Comparison of ENCODE assay signal across 8 cellular contexts in genomic region chr12:50764116-50764860, GRCh38. TPM values are rescaled to one million over a fixed set of nuclear protein-coding genes. Genes with fewer than 3 reads are reported as not detected.
DNase-seq lines count a peak whose midpoint lies in the region; ATAC-seq and TF ChIP-seq lines count a peak whose summit lies in the region.

No MANE protein-coding gene starts in this region.

- peak overlapping the region; percentile 89 for H3K27ac ChIP-seq in CD8-positive, alpha-beta memory T cell (ENCODE audit: low read depth, low read length)
- peak overlapping the region; percentile 97 to 98 for H3K27ac ChIP-seq in uterus

- peaks cover 0 to 12% (median 2%) of the 10 kb centered on the region in 3 donors for H3K36me3 Mint-ChIP-seq in CD8-positive, alpha-beta memory T cell
- H3K36me3 Mint-ChIP-seq in activated naive CD4-positive, alpha-beta T cell treated with anti-CD3 and anti-CD28 coated beads, Interleukin-2, amount 50 U/mL, for 24 hours, result peaks cover 5% of the 10 kb centered on the region
- H3K36me3 Mint-ChIP-seq in progenitor cell of endocrine pancreas (ENCODE audit: insufficient read depth), result peaks cover 4% of the 10 kb centered on the region

- H3K9me3 Mint-ChIP-seq in CD8-positive, alpha-beta memory T cell, result no peaks in the 10 kb centered on the region
- peaks cover 4% of the 10 kb centered on the region for H3K9me3 Mint-ChIP-seq in activated naive CD4-positive, alpha-beta T cell treated with anti-CD3 and anti-CD28 coated beads, Interleukin-2, amount 50 U/mL, for 24 hours
- H3K9me3 Mint-ChIP-seq in progenitor cell of endocrine pancreas (ENCODE audit: low read depth), result peaks cover 3% of the 10 kb centered on the region

- peaks cover 21% of the 10 kb centered on the region for H3K4me1 ChIP-seq in CD8-positive, alpha-beta memory T cell (ENCODE audit: insufficient read depth, low read length)
- peaks cover 13% of the 10 kb centered on the region in 2 donors for H3K4me1 ChIP-seq in uterus

- peak; percentile 71 for TF ChIP-seq POLR2A in Raji (IDR thresholded peaks at IDR 0.05; ENCODE audit: insufficient read depth, low read depth, low read length)
- TF ChIP-seq POLR2A in uterus (IDR thresholded peaks at IDR 0.05), result no peak

- POLR2A ChIA-PET in CD8-positive, alpha-beta memory T cell (lab: Charles Lee), result interaction anchor here (0.6 to 2.6 kb wide), 16 partner anchors 13 to 1075 kb away, joined by 3 to 18 read pairs (median 4); partner anchors contain the start of genes COX14, DAZAP2, DIP2B and SLC11A2

- TF ChIP-seq CTCF in progenitor cell of endocrine pancreas (IDR thresholded peaks at IDR 0.05; ENCODE audit: unreplicated experiment), result no peak
- TF ChIP-seq CTCF in uterus (IDR thresholded peaks at IDR 0.05), result no peak

- H3K9me3 ChIP-seq in CD8-positive, alpha-beta memory T cell (ENCODE audit: low read length), result no peaks in the 10 kb centered on the region
- H3K9me3 ChIP-seq in uterus, result no peaks in the 10 kb centered on the region

- peak; percentile 73 to 91 (median 83) for DNase-seq in CD8-positive, alpha-beta memory T cell
- peak; percentile 81 for DNase-seq in cardiac septum (ENCODE audit: low spot score)
- DNase-seq in progenitor cell of endocrine pancreas (ENCODE audit: low spot score, unreplicated experiment), result peak; percentile 72
- peak; percentile 36 to 56 for DNase-seq in uterus

- no peaks in the 10 kb centered on the region for H3K36me3 ChIP-seq in CD8-positive, alpha-beta memory T cell (ENCODE audit: insufficient read depth, low read length)
- H3K36me3 ChIP-seq in uterus, result no peaks in the 10 kb centered on the region

- peaks cover 0 to 3% of the 10 kb centered on the region in 2 donors for H3K27me3 Mint-ChIP-seq in CD8-positive, alpha-beta memory T cell
- H3K27me3 Mint-ChIP-seq in activated naive CD4-positive, alpha-beta T cell treated with anti-CD3 and anti-CD28 coated beads, Interleukin-2, amount 50 U/mL, for 24 hours, result no peaks in the 10 kb centered on the region
- H3K27me3 Mint-ChIP-seq in progenitor cell of endocrine pancreas, result no peaks in the 10 kb centered on the region

- ATAC-seq in GM19351 (IDR thresholded peaks at IDR 0.05; ENCODE audit: unreplicated experiment), result peak; percentile 32
- peak; percentile 40 for ATAC-seq in HG03460 (IDR thresholded peaks at IDR 0.05; ENCODE audit: unreplicated experiment)

- peak overlapping the region; percentile 85 to 98 (median 89) for H3K4me3 Mint-ChIP-seq in CD8-positive, alpha-beta memory T cell
- H3K4me3 Mint-ChIP-seq in activated naive CD4-positive, alpha-beta T cell treated with anti-CD3 and anti-CD28 coated beads, Interleukin-2, amount 50 U/mL, for 24 hours, result peak overlapping the region; percentile 87
- peak overlapping the region; percentile 84 for H3K4me3 Mint-ChIP-seq in progenitor cell of endocrine pancreas (ENCODE audit: low read depth)

- H3K27ac Mint-ChIP-seq in CD8-positive, alpha-beta memory T cell, result peak overlapping the region; percentile 95 to 98 (median 96)
- H3K27ac Mint-ChIP-seq in activated naive CD4-positive, alpha-beta T cell treated with anti-CD3 and anti-CD28 coated beads, Interleukin-2, amount 50 U/mL, for 24 hours, result peak overlapping the region; percentile 97
- peak overlapping the region; percentile 99 for H3K27ac Mint-ChIP-seq in progenitor cell of endocrine pancreas

- intact Hi-C loops in cardiac septum (cut with DNase I) (loop anchor here (2.0 kb wide), 1 partner anchor 223 kb away; no protein-coding TSS in a partner anchor), uterus (cut with DNase I; ENCODE audit: low total_unique reads) (no loop called here)

- H3K4me1 Mint-ChIP-seq in CD8-positive, alpha-beta memory T cell, result peaks cover 27 to 53% (median 45%) of the 10 kb centered on the region in 3 donors
- peaks cover 53% of the 10 kb centered on the region for H3K4me1 Mint-ChIP-seq in activated naive CD4-positive, alpha-beta T cell treated with anti-CD3 and anti-CD28 coated beads, Interleukin-2, amount 50 U/mL, for 24 hours
- peaks cover 11% of the 10 kb centered on the region for H3K4me1 Mint-ChIP-seq in progenitor cell of endocrine pancreas (ENCODE audit: low read depth)

- no peaks in the 10 kb centered on the region for H3K27me3 ChIP-seq in CD8-positive, alpha-beta memory T cell (ENCODE audit: insufficient read depth, low read length, poor library complexity, severe bottlenecking)
- H3K27me3 ChIP-seq in uterus, result no peaks in the 10 kb centered on the region

- H3K4me3 ChIP-seq in CD8-positive, alpha-beta memory T cell (ENCODE audit: low read length), result peak overlapping the region; percentile 72
- peak overlapping the region; percentile 88 to 92 for H3K4me3 ChIP-seq in uterus

- CTCF ChIA-PET in CD8-positive, alpha-beta memory T cell (lab: Charles Lee), result interaction anchor here (1.0 to 3.8 kb wide), 17 partner anchors 10 to 577 kb away, joined by 3 to 26 read pairs (median 5); partner anchors contain the start of genes DAZAP2, DIP2B and SLC11A2

RNA-seq across cellular contexts. Expression of gene ATF1, which starts 0.4 kb away (rescaled TPM):
- total RNA-seq in CD8-positive, alpha-beta memory T cell, result 10 to 100 TPM; 50.8 to 54.0 TPM
- 36.8 TPM for polyA plus RNA-seq in CD8-positive, alpha-beta memory T cell
- 26.4 TPM for total RNA-seq in cardiac septum
- 30.1 and 32.1 TPM in 2 replicates for total RNA-seq in progenitor cell of endocrine pancreas
- total RNA-seq in uterus, result 10 to 100 TPM in 3 of 4 donors, 1 to 10 TPM in 1; 3.8 to 54.2 (median 40.0) TPM

Comparison
In these comparisons a context has a peak if more than half of its experiments do, and no peak if none do; other contexts are left out.
1. Peak in every context shown above with its lines: DNase-seq, ATAC-seq, H3K4me3 ChIP-seq and H3K27ac ChIP-seq.